ENCODE assay signal across 9 cellular contexts in genomic region chr6:99612551-99613397, GRCh38. TPM values are rescaled to one million over a fixed set of nuclear protein-coding genes. Genes with fewer than 3 reads are reported as not detected.
DNase-seq lines count a peak whose midpoint lies in the region; ATAC-seq, FAIRE-seq and TF ChIP-seq lines count a peak whose summit lies in the region.
"Had no signal": no experiment of that assay in that cellular context is flagged by ENCODE, and none has a peak within 500 bp of the region (broad histone marks: within the 10 kb centered on the region; RNA-seq: fewer than 3 reads in every experiment).

No MANE protein-coding gene starts in this region.

- intact Hi-C loops in GM12878 (cut with micrococcal nuclease; ENCODE audit: unreplicated experiment) (loop anchor here (5.0 kb wide), 3 partner anchors 95 to 280 kb away; partner anchors contain the start of gene USP45), pancreas (cut with DNase I) (no loop called here)

- TF ChIP-seq EP300 in GM12878 (IDR thresholded peaks at IDR 0.05; ENCODE audit: borderline replicate concordance in 1 of 2, control insufficient read depth in 1 of 2, low read depth in 2 of 2, low read length in 2 of 2) = no peak

- no peaks in the 10 kb centered on the region for H4K20me1 ChIP-seq in GM12878 (ENCODE audit: control insufficient read depth, insufficient read depth)

- H3K9me3 ChIP-seq in GM12878 (replicated peaks; ENCODE audit: control insufficient read depth, insufficient read depth, low read length) (peaks cover 6% of the 10 kb centered on the region; the same call in 2 of the 3 replicates), pancreas (no peaks in the 10 kb centered on the region)

- ATAC-seq in HG02852 (IDR thresholded peaks at IDR 0.05; ENCODE audit: unreplicated experiment) (peak; percentile 4), GM12878 (no peak), pancreas (peak in 2 of 4 donors; percentile 5 to 13), HG03097 (IDR thresholded peaks at IDR 0.05; ENCODE audit: low FRiP score, unreplicated experiment) (no peak), GM19035 (IDR thresholded peaks at IDR 0.05; ENCODE audit: unreplicated experiment) (no peak), HG02970 (IDR thresholded peaks at IDR 0.05; ENCODE audit: low FRiP score, unreplicated experiment) (no peak)

- 77% methylated on average over 41 of the region's 55 CpGs for WGBS in GM12878 (ENCODE audit: insufficient coverage, insufficient replicate concordance, low lambda C conversion rate, missing lambda C conversion rate)
- WGBS in pancreas, 2 donors = 12 to 13% methylated on average over 53 to 55 of the region's 55 CpGs

- DNase-seq in GM12878 (ENCODE audit: low read depth, low spot score) = no peak
- DNase-seq in pancreas = no peak
- no peak for DNase-seq in NCI-H2227 treated with DMSO at 0.1 percent for 48 hours (lab: John Stamatoyannopoulos, UW)

- H2AFZ ChIP-seq in GM12878 (ENCODE audit: control insufficient read depth, low read depth, low read length) = peak overlapping the region; percentile 81

- RAD21 ChIA-PET in GM12878 (lab: Charles Lee; ENCODE audit: unreplicated experiment) = no interaction called here

- no peak for TF ChIP-seq RAD21 in GM12878 (IDR thresholded peaks at IDR 0.05; ENCODE audit: insufficient read depth, low read depth, low read length)

- H3K4me3 ChIP-seq in GM12875 (ENCODE audit: low read depth, low read length) (peak overlapping the region; percentile 47), GM12878 (peak overlapping the region; percentile 49; the same call in 1 of the 2 replicates), pancreas (peak overlapping the region in 3 of 4 donors; percentile 39 to 59 (median 40))

- H3K36me3 ChIP-seq in GM12878 (ENCODE audit: control insufficient read depth in 2 of 2, insufficient read depth in 2 of 2, low read length in 1 of 2) (no peaks in the 10 kb centered on the region), pancreas (no peaks in the 10 kb centered on the region)

- H3K4me2 ChIP-seq in GM12878 (ENCODE audit: control insufficient read depth, insufficient read depth) = peak overlapping the region; percentile 65

- CTCF ChIA-PET in GM12878 (lab: Yijun Ruan, JAX) = no interaction called here

- FAIRE-seq in GM12878 (lab: Jason Lieb, UNC) = no peak
- FAIRE-seq in pancreas (lab: Jason Lieb, UNC) = no peak

- POLR2A ChIA-PET in GM12878 (lab: Charles Lee) = no interaction called here

- TF ChIP-seq POLR2A in GM12878 (IDR thresholded peaks at IDR 0.05; ENCODE audit: low read depth, low read length) = no peak

- H3K4me1 ChIP-seq in GM12878 (ENCODE audit: control insufficient read depth, insufficient read depth, low read length) (peaks cover 19% of the 10 kb centered on the region), pancreas (peaks cover 0 to 13% (median 8%) of the 10 kb centered on the region in 3 donors)

- BruUV-seq in GM12878 (replicated peaks; lab: Mats Ljungman, UMichigan) = no TSS peak

- H3K27me3 ChIP-seq in GM12878 (replicated peaks in 1 of 2; ENCODE audit: control insufficient read depth in 2 of 2, insufficient read depth in 2 of 2, low read length in 1 of 2) = peaks cover 7 to 24% of the 10 kb centered on the region in 2 experiments
- peaks cover 19 to 81% (median 39%) of the 10 kb centered on the region in 4 donors for H3K27me3 ChIP-seq in pancreas

- no peak overlapping the region for H3K9ac ChIP-seq in GM12878 (ENCODE audit: control insufficient read depth, insufficient read depth, low read length)

- H3K79me2 ChIP-seq in GM12878 (ENCODE audit: control insufficient read depth, insufficient read depth, low read length) = no peaks in the 10 kb centered on the region

- SMC1A ChIA-PET in GM12878 (lab: Charles Lee; ENCODE audit: uncharacterized antibody, unreplicated experiment) = no interaction called here

- in situ Hi-C loops in GM12878 (cut with MboI) = no loop called here

- H3K27ac ChIP-seq in GM12878 (ENCODE audit: control insufficient read depth, insufficient read depth) (no peak overlapping the region), pancreas (no peak overlapping the region)

- TF ChIP-seq CTCF in GM12875 (IDR thresholded peaks at IDR 0.05; ENCODE audit: borderline replicate concordance, insufficient read depth, low read depth, low read length) (no peak), GM12878 (IDR thresholded peaks at IDR 0.05 in 2 of 3, conservative IDR thresholded peaks at IDR 0.05 in 1 of 3; ENCODE audit: control insufficient read depth in 2 of 3, extremely low read depth in 1 of 3, insufficient read depth in 1 of 3, low read depth in 3 of 3, low read length in 3 of 3) (no peak), pancreas (IDR thresholded peaks at IDR 0.05) (no peak)

TF ChIP-seq in GM12878, 131 proteins besides CTCF, POLR2A, EP300 and RAD21 (continues in another document):
- TF ChIP-seq MXI1 (IDR thresholded peaks at IDR 0.05; ENCODE audit: low read depth, low read length) (no peak), IRF5 (IDR thresholded peaks at IDR 0.05; ENCODE audit: borderline replicate concordance) (no peak), PML (IDR thresholded peaks at IDR 0.05; ENCODE audit: low read length) (no peak), YY1 (IDR thresholded peaks at IDR 0.05; ENCODE audit: low read depth, low read length) (no peak), EZH2 (IDR thresholded peaks at IDR 0.05; ENCODE audit: borderline replicate concordance, control insufficient read depth, low read depth, low read length) (no peak), KDM1A (IDR thresholded peaks at IDR 0.05; ENCODE audit: borderline replicate concordance) (no peak), STAT1 (conservative IDR thresholded peaks at IDR 0.05) (no peak), ATF3 (IDR thresholded peaks at IDR 0.05; ENCODE audit: borderline replicate concordance, extremely low read depth, low read depth, low read length) (no peak)

RNA-seq across cellular contexts. Expression of gene PRDM13, which starts 6.1 kb away (rescaled TPM):
- total RNA-seq in GM12878 (2013; cell fraction: nucleolus; rRNA removed) = not detected in 2 replicates
- 0.11 TPM in 1 of 2 replicates, not detected in the other for total RNA-seq in GM12878 (2014; rRNA removed)
- total RNA-seq in GM12878 (2014; rRNA removed; fragmentation: Illumina TruSeq; extraction: Trizol) = 0.05 TPM in 1 of 2 replicates, not detected in the other
- total RNA-seq in GM12878 (2021) = 0.15 TPM in 1 of 2 replicates, not detected in the other
- polyA plus RNA-seq in GM12878 (2011; ENCODE audit: low read depth) = not detected
- polyA plus RNA-seq in GM12878 (2011; rRNA removed) = not detected in 2 replicates
- not detected in 2 replicates for polyA plus RNA-seq in GM12878 (2011; cell fraction: cytosol; rRNA removed)
- not detected in 2 replicates for polyA plus RNA-seq in GM12878 (2011; cell fraction: nucleus; rRNA removed)
- polyA plus RNA-seq in GM12878 (2012) = 0.06 and 0.08 TPM in 2 replicates
- not detected in 2 replicates for polyA plus RNA-seq in GM12878 (2014; fragmentation: Illumina TruSeq; extraction: Trizol)
- polyA plus RNA-seq in GM12878 (2014; fragmentation: Nextera tagmentation; extraction: Ambion mirVana) = under 1 TPM in 1 of 2 experiments, not detected in 1; 0.02 TPM
- 0.03 TPM in 2 replicates for polyA plus RNA-seq in GM12878 (2014; rRNA removed)
- under 1 TPM in 1 of 2 experiments, not detected in 1; 0.04 TPM for polyA plus RNA-seq in GM12878 (2016; fragmentation: Nextera tagmentation; extraction: Ambion mirVana)
- polyA minus RNA-seq in GM12878 (2011; rRNA and poly(A)+ RNA removed) = not detected in 2 replicates
- not detected in 2 replicates for polyA minus RNA-seq in GM12878 (2011; cell fraction: cytosol; rRNA and poly(A)+ RNA removed)
- polyA minus RNA-seq in GM12878 (2011; cell fraction: nucleus; rRNA and poly(A)+ RNA removed) = not detected in 2 replicates
- total RNA-seq in pancreas = under 1 TPM in 1 of 6 donors, not detected in 5; 0.03 TPM
- polyA plus RNA-seq in pancreas = not detected
- total RNA-seq: epithelial cell of proximal tubule had no signal

RNA-seq across cellular contexts. Expression of gene CCNC, which starts 44.3 kb away (rescaled TPM):
- 70.9 and 102 TPM in 2 replicates for total RNA-seq in GM12878 (2013; cell fraction: nucleolus; rRNA removed)
- 85.1 and 104 TPM in 2 replicates for total RNA-seq in GM12878 (2014; rRNA removed)
- total RNA-seq in GM12878 (2014; rRNA removed; fragmentation: Illumina TruSeq; extraction: Trizol) = 105 and 111 TPM in 2 replicates
- total RNA-seq in GM12878 (2021) = 64.9 and 68.5 TPM in 2 replicates
- 26.4 TPM for polyA plus RNA-seq in GM12878 (2011; ENCODE audit: low read depth)
- polyA plus RNA-seq in GM12878 (2011; rRNA removed) = 99.7 and 145 TPM in 2 replicates
- polyA plus RNA-seq in GM12878 (2011; cell fraction: cytosol; rRNA removed) = 30.6 and 38.7 TPM in 2 replicates
- polyA plus RNA-seq in GM12878 (2011; cell fraction: nucleus; rRNA removed) = 47.7 and 68.5 TPM in 2 replicates
- polyA plus RNA-seq in GM12878 (2012) = 49.9 and 55.5 TPM in 2 replicates
- polyA plus RNA-seq in GM12878 (2014; fragmentation: Illumina TruSeq; extraction: Trizol) = 99.1 and 114 TPM in 2 replicates
- 100 to 1,000 TPM in 1 of 2 experiments, 10 to 100 TPM in 1; 82.3 to 168 TPM for polyA plus RNA-seq in GM12878 (2014; fragmentation: Nextera tagmentation; extraction: Ambion mirVana)
- polyA plus RNA-seq in GM12878 (2014; rRNA removed) = 50.3 and 68.5 TPM in 2 replicates
- 100 to 1,000 TPM; 135 to 146 TPM for polyA plus RNA-seq in GM12878 (2016; fragmentation: Nextera tagmentation; extraction: Ambion mirVana)
- 56.4 and 124 TPM in 2 replicates for polyA minus RNA-seq in GM12878 (2011; rRNA and poly(A)+ RNA removed)
- 25.5 and 32.1 TPM in 2 replicates for polyA minus RNA-seq in GM12878 (2011; cell fraction: cytosol; rRNA and poly(A)+ RNA removed)
- 22.5 and 30.3 TPM in 2 replicates for polyA minus RNA-seq in GM12878 (2011; cell fraction: nucleus; rRNA and poly(A)+ RNA removed)
- 10 to 100 TPM; 24.5 to 49.3 (median 34.1) TPM for total RNA-seq in pancreas
- 10 to 100 TPM; 24.8 to 36.5 TPM for polyA plus RNA-seq in pancreas
